9 cellular contexts compared by ENCODE assay signal in the genomic region with DNA sequence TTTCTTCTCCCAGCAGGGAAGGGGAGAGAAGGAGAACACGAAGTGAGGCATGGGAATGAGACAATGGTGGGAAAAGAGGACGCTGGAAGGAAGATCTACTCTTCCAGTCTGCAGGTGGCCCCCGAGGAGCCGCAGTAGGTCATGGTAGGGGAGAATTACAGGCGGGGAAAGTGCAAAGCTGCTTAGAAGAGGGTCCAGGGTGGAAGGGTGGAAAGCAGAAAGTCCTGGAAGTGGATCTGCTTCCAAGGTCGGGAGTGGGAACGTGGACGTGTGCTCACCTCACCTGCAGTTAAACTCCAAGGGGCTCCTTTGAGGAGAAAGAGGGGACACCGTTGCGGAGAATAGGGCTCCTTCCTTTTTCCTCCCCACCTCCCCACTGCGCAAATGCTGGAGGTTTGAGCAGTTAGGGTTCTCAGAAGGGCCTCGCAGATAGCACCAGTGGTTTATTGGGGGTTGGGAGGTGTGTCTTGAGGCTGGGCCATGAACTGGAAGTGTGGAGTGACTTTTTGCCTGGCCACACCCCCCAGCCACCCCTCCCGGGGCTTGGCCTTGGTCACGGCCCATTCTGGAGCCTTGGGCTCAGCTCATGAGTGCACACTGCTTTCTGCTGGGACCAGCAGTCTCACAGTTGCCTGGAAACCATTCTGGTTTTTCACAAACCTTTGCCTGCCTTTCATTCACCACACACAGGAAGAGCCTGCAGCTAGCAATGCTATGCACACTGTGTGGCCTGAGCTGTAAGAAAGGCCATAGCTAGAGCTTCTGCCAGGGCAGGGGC.
DNase-seq lines count a peak whose midpoint lies in the region; ATAC-seq and TF ChIP-seq lines count a peak whose summit lies in the region.
"Had no signal": no experiment of that assay in that cellular context is flagged by ENCODE, and none has a peak within 500 bp of the region (broad histone marks: within the 10 kb centered on the region; RNA-seq: fewer than 3 reads in every experiment).

No MANE protein-coding gene starts in this region.

- H2AFZ ChIP-seq in HCT116 (ENCODE audit: low read depth, low read length, poor library complexity, severe bottlenecking) = no peak overlapping the region

- TF ChIP-seq CTCF in HCT116 (IDR thresholded peaks at IDR 0.05 in 2 of 3, conservative IDR thresholded peaks at IDR 0.05 in 1 of 3; ENCODE audit: borderline replicate concordance in 1 of 3, insufficient read depth in 1 of 3, low read depth in 2 of 3, low read length in 2 of 3) = no peak
- TF ChIP-seq CTCF in adrenal gland (IDR thresholded peaks at IDR 0.05) = no peak

- CTCF ChIA-PET in HCT116 (lab: Charles Lee) = no interaction called here

- H3K9ac ChIP-seq in HCT116 (ENCODE audit: low read length) = no peak overlapping the region

- H3K27ac ChIP-seq in HCT116 (ENCODE audit: low read depth, low read length) (no peak overlapping the region), adrenal gland (no peak overlapping the region)
- H3K27ac ChIP-seq: breast epithelium had no signal

- H3K79me2 ChIP-seq in HCT116 (ENCODE audit: insufficient read depth, low read length) = no peaks in the 10 kb centered on the region

- TF ChIP-seq POLR2A in HCT116 (IDR thresholded peaks at IDR 0.05; ENCODE audit: borderline replicate concordance, extremely low read depth, insufficient read depth, insufficient read length) (no peak), adrenal gland (IDR thresholded peaks at IDR 0.05) (no peak)

- WGBS in adrenal gland, 4 donors = 48 to 55% (median 49%) methylated on average over 8 to 14 of the region's 14 CpGs

- no peaks in the 10 kb centered on the region for H3K9me2 ChIP-seq in HCT116 (ENCODE audit: insufficient read depth)

- no peak for TF ChIP-seq RAD21 in HCT116 (IDR thresholded peaks at IDR 0.05; ENCODE audit: low read depth)

- H3K4me3 ChIP-seq in HCT116 (replicated peaks in 1 of 2; ENCODE audit: low read depth in 1 of 2, low read length in 2 of 2) (no peak overlapping the region), adrenal gland (no peak overlapping the region)
- H3K4me3 ChIP-seq: breast epithelium had no signal

- RAD21 ChIA-PET in HCT116 (lab: Charles Lee; ENCODE audit: low non-redundant PET in 1 of 2, low total read pairs in 2 of 2, uncharacterized antibody in 2 of 2, unreplicated experiment in 2 of 2) = no interaction called here

- peak overlapping the region; percentile 96 for H3K27ac Mint-ChIP-seq in T-helper 2 cell treated with Interferon-gamma antibody and Interleukin-4, amounts not matched to agents 5 μg/mL and 100 μg/mL, for 36 hours

- peak; percentile 40; the same call in 1 of the 2 replicates for ATAC-seq in HCT116

- no peaks in the 10 kb centered on the region for H3K9me3 ChIP-seq in HCT116 (ENCODE audit: control insufficient read depth in 1 of 2, insufficient read depth in 1 of 2, low read depth in 1 of 2, low read length in 2 of 2)
- no peaks in the 10 kb centered on the region for H3K9me3 ChIP-seq in adrenal gland (replicated peaks in 1 of 3)
- H3K9me3 ChIP-seq: breast epithelium had no signal

- H3K4me1 ChIP-seq in HCT116 (ENCODE audit: control insufficient read depth in 1 of 2, insufficient read depth in 2 of 2, low read length in 2 of 2) (no peaks in the 10 kb centered on the region), adrenal gland (replicated peaks in 1 of 2) (no peaks in the 10 kb centered on the region)
- H3K4me1 ChIP-seq: breast epithelium had no signal

- no peak overlapping the region for H3K4me2 ChIP-seq in HCT116 (ENCODE audit: low read length)

- peaks cover 5% of the 10 kb centered on the region; the same call in 1 of the 2 replicates for H3K27me3 ChIP-seq in HCT116 (ENCODE audit: insufficient read depth, low read length)
- no peaks in the 10 kb centered on the region for H3K27me3 ChIP-seq in adrenal gland
- H3K27me3 ChIP-seq: breast epithelium had no signal

- intact Hi-C loops in HCT116 (cut with micrococcal nuclease) = no loop called here
- intact Hi-C loops in adrenal gland (cut with DNase I) = no loop called here

- DNase-seq in ELF-1 (ENCODE audit: low read depth, low spot score) (peak; percentile 59), HCT116 (ENCODE audit: low read depth, low spot score) (no peak), adrenal gland (peak in 4 of 7 donors; percentile 13 to 45 (median 32)), AG20443 (ENCODE audit: low spot score) (no peak), NCI-H187 (lab: John Stamatoyannopoulos, UW) (no peak), germinal center (ENCODE audit: low spot score) (no peak)
- peak; percentile 79 for DNase-seq in T-helper 2 cell treated with Interferon-gamma antibody and Interleukin-4, amounts not matched to agents 5 μg/mL and 100 μg/mL, for 36 hours (ENCODE audit: low spot score)
- peak; percentile 47 for DNase-seq in stimulated activated CD4-positive, alpha-beta T cell treated with anti-CD3 and anti-CD28 coated beads, Interleukin-4, amount 100 ng/mL, for 24 hours

- H3K27me3 Mint-ChIP-seq in T-helper 2 cell treated with Interferon-gamma antibody and Interleukin-4, amounts not matched to agents 5 μg/mL and 100 μg/mL, for 36 hours (ENCODE audit: low read depth) = peaks cover 4% of the 10 kb centered on the region

- no TSS peak for BruUV-seq in HCT116 (replicated peaks; lab: Mats Ljungman, UMichigan)

- peaks cover 58% of the 10 kb centered on the region for H3K4me1 Mint-ChIP-seq in T-helper 2 cell treated with Interferon-gamma antibody and Interleukin-4, amounts not matched to agents 5 μg/mL and 100 μg/mL, for 36 hours (ENCODE audit: low read depth)

- no peaks in the 10 kb centered on the region for H3K36me3 Mint-ChIP-seq in T-helper 2 cell treated with Interferon-gamma antibody and Interleukin-4, amounts not matched to agents 5 μg/mL and 100 μg/mL, for 36 hours (ENCODE audit: low read depth)

- no peaks in the 10 kb centered on the region for H4K20me1 ChIP-seq in HCT116 (ENCODE audit: insufficient read depth)

- peak overlapping the region; percentile 74 for H3K4me3 Mint-ChIP-seq in T-helper 2 cell treated with Interferon-gamma antibody and Interleukin-4, amounts not matched to agents 5 μg/mL and 100 μg/mL, for 36 hours

- POLR2A ChIA-PET in HCT116 (lab: Charles Lee) = no interaction called here

- H3K36me3 ChIP-seq in HCT116 (ENCODE audit: control insufficient read depth in 1 of 2, insufficient read depth in 2 of 2, low read length in 2 of 2) (no peaks in the 10 kb centered on the region), adrenal gland (replicated peaks in 1 of 2) (no peaks in the 10 kb centered on the region)
- H3K36me3 ChIP-seq: breast epithelium had no signal

- no peaks in the 10 kb centered on the region for H3K9me3 Mint-ChIP-seq in T-helper 2 cell treated with Interferon-gamma antibody and Interleukin-4, amounts not matched to agents 5 μg/mL and 100 μg/mL, for 36 hours

TF ChIP-seq in HCT116, 20 proteins besides CTCF, POLR2A, EP300 and RAD21:
- TF ChIP-seq, protein P1, sequence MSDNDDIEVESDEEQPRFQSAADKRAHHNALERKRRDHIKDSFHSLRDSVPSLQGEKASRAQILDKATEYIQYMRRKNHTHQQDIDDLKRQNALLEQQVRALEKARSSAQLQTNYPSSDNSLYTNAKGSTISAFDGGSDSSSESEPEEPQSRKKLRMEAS (IDR thresholded peaks at IDR 0.05) = no peak
- no peak for TF ChIP-seq EZH2 (IDR thresholded peaks at IDR 0.05)
- TF ChIP-seq ZNF274 (IDR thresholded peaks at IDR 0.05; ENCODE audit: low read depth, low read length) = no peak
- no peak for TF ChIP-seq CEBPB (IDR thresholded peaks at IDR 0.05; ENCODE audit: low read depth)
- TF ChIP-seq SIN3A (IDR thresholded peaks at IDR 0.05; ENCODE audit: low read depth) = no peak
- no peak for TF ChIP-seq TCF7L2 (IDR thresholded peaks at IDR 0.05; ENCODE audit: borderline replicate concordance, extremely low read depth, insufficient read depth, insufficient read length)

Comparison
In these comparisons a context has a peak if more than half of its experiments do, and no peak if none do; other contexts are left out.
1. DNase-seq: peak in ELF-1 (single experiment), T-helper 2 cell treated with Interferon-gamma antibody and Interleukin-4, amounts not matched to agents 5 μg/mL and 100 μg/mL, for 36 hours (single experiment), adrenal gland (4 of 7) and stimulated activated CD4-positive, alpha-beta T cell treated with anti-CD3 and anti-CD28 coated beads, Interleukin-4, amount 100 ng/mL, for 24 hours (single experiment); none in HCT116 (single experiment), AG20443 (single experiment), NCI-H187 (0 of 2) and germinal center (single experiment).